Comparison of ENCODE assay signal across 10 cellular contexts in genomic region chr9:98215821-98216220, GRCh38. TPM values are rescaled to one million over a fixed set of nuclear protein-coding genes. Genes with fewer than 3 reads are reported as not detected.
DNase-seq lines count a peak whose midpoint lies in the region; ATAC-seq and TF ChIP-seq lines count a peak whose summit lies in the region.
"Had no signal": no experiment of that assay in that cellular context is flagged by ENCODE, and none has a peak within 500 bp of the region (broad histone marks: within the 10 kb centered on the region; RNA-seq: fewer than 3 reads in every experiment).

No MANE protein-coding gene starts in this region.

- no peaks in the 10 kb centered on the region for H3K4me1 Mint-ChIP-seq in activated naive CD4-positive, alpha-beta T cell treated with anti-CD3 and anti-CD28 coated beads, Interleukin-2, amount 10 ng/mL, durations not matched to agents 7 days and 5 days
- H3K4me1 Mint-ChIP-seq: natural killer cell had no signal

- H3K9me3 ChIP-seq in Peyer's patch (no peaks in the 10 kb centered on the region), esophagus (ENCODE audit: control insufficient read depth in 2 of 2, insufficient read depth in 1 of 2, low read depth in 1 of 2, low read length in 1 of 2) (no peaks in the 10 kb centered on the region), thoracic aorta (no peaks in the 10 kb centered on the region)

- H3K4me3 ChIP-seq in Peyer's patch (no peak overlapping the region), esophagus (ENCODE audit: low read depth in 1 of 2, low read length in 2 of 2) (no peak overlapping the region), thoracic aorta (no peak overlapping the region)

- ATAC-seq in thoracic aorta (ENCODE audit: insufficient number of reproducible peaks, low FRiP score, low read depth) = no peak

- H3K27ac ChIP-seq in Peyer's patch (no peak overlapping the region), esophagus (ENCODE audit: low read depth in 2 of 2, low read length in 1 of 2) (peak overlapping the region; percentile 12 to 62), thoracic aorta (no peak overlapping the region)

- H3K36me3 ChIP-seq in Peyer's patch = peaks cover 0 to 60% (median 0%) of the 10 kb centered on the region in 3 donors
- peaks cover 8 to 50% of the 10 kb centered on the region in 2 donors for H3K36me3 ChIP-seq in esophagus (ENCODE audit: control insufficient read depth in 2 of 2, insufficient read depth in 2 of 2, low read length in 1 of 2)
- H3K36me3 ChIP-seq in thoracic aorta = peaks cover 25% of the 10 kb centered on the region

- H3K27me3 Mint-ChIP-seq in activated naive CD4-positive, alpha-beta T cell treated with anti-CD3 and anti-CD28 coated beads, Interleukin-2, amount 10 ng/mL, durations not matched to agents 7 days and 5 days = no peaks in the 10 kb centered on the region

- peaks cover 16% of the 10 kb centered on the region for H3K36me3 Mint-ChIP-seq in activated naive CD4-positive, alpha-beta T cell treated with anti-CD3 and anti-CD28 coated beads, Interleukin-2, amount 10 ng/mL, durations not matched to agents 7 days and 5 days
- H3K36me3 Mint-ChIP-seq: natural killer cell had no signal

- CTCF ChIA-PET in activated naive CD4-positive, alpha-beta T cell treated with anti-CD3 and anti-CD28 coated beads, Interleukin-2, amount 10 ng/mL, durations not matched to agents 7 days and 5 days (lab: Charles Lee) = interaction anchor here (1.5 kb wide), 1 partner anchor 11 kb away, joined by 4 read pairs; no protein-coding TSS in a partner anchor

- TF ChIP-seq CTCF in Peyer's patch (IDR thresholded peaks at IDR 0.05) (peak in 4 of 6 experiments; percentile 25 to 33 (median 32)), thoracic aorta (IDR thresholded peaks at IDR 0.05) (peak; percentile 22)

- H3K4me1 ChIP-seq in Peyer's patch (no peaks in the 10 kb centered on the region), esophagus (ENCODE audit: control insufficient read depth in 2 of 2, insufficient read depth in 2 of 2, low read length in 1 of 2) (no peaks in the 10 kb centered on the region), thoracic aorta (ENCODE audit: control insufficient read depth in 1 of 2, low read depth in 2 of 2) (no peaks in the 10 kb centered on the region)

- WGBS in esophagus, 2 donors = 85 to 88% methylated on average over 9 of the region's 9 CpGs

- H3K27me3 ChIP-seq in Peyer's patch (no peaks in the 10 kb centered on the region), esophagus (ENCODE audit: control insufficient read depth in 1 of 2, insufficient read depth in 2 of 2, low read length in 2 of 2) (no peaks in the 10 kb centered on the region), thoracic aorta (replicated peaks; ENCODE audit: insufficient read depth) (no peaks in the 10 kb centered on the region)

- no peak for TF ChIP-seq POLR2A in Peyer's patch (IDR thresholded peaks at IDR 0.05)

- H3K9me3 Mint-ChIP-seq in activated naive CD4-positive, alpha-beta T cell treated with anti-CD3 and anti-CD28 coated beads, Interleukin-2, amount 10 ng/mL, durations not matched to agents 7 days and 5 days = no peaks in the 10 kb centered on the region
- H3K9me3 Mint-ChIP-seq: natural killer cell had no signal

- peak; percentile 29 for DNase-seq in activated naive CD4-positive, alpha-beta T cell treated with anti-CD3 and anti-CD28 coated beads, Interleukin-2, amount 10 ng/mL, durations not matched to agents 7 days and 5 days
- DNase-seq in activated naive CD4-positive, alpha-beta T cell treated with anti-CD3 and anti-CD28 coated beads, Interleukin-2, amount 50 U/mL, for 16 hours = no peak
- DNase-seq in Peyer's patch (no peak), thoracic aorta (ENCODE audit: low spot score) (no peak), NCI-H446 (lab: John Stamatoyannopoulos, UW) (no peak), NCI-H774 (lab: John Stamatoyannopoulos, UW) (no peak)
- no peak for DNase-seq in stimulated activated CD4-positive, alpha-beta T cell treated with anti-CD3 and anti-CD28 coated beads, Interleukin-2, amount 100 ng/mL, for 24 hours
- DNase-seq: GF-D8, natural killer cell had no signal

- H3K27ac Mint-ChIP-seq in activated naive CD4-positive, alpha-beta T cell treated with anti-CD3 and anti-CD28 coated beads, Interleukin-2, amount 10 ng/mL, durations not matched to agents 7 days and 5 days = no peak overlapping the region
- H3K27ac Mint-ChIP-seq: natural killer cell had no signal

- no peak overlapping the region for H3K4me3 Mint-ChIP-seq in activated naive CD4-positive, alpha-beta T cell treated with anti-CD3 and anti-CD28 coated beads, Interleukin-2, amount 10 ng/mL, durations not matched to agents 7 days and 5 days
- H3K4me3 Mint-ChIP-seq: natural killer cell had no signal

RNA-seq across cellular contexts. Expression of gene CORO2A, which starts 23.4 kb away (rescaled TPM):
- total RNA-seq in Peyer's patch (10 to 100 TPM; 15.7 to 99.6 (median 91.9) TPM), thoracic aorta (1 to 10 TPM; 1.2 to 3.1 TPM)
- 1 to 10 TPM; 7.1 to 9.0 TPM for polyA plus RNA-seq in esophagus

RNA-seq across cellular contexts. Expression of gene TBC1D2, which starts 39.6 kb away (rescaled TPM):
- total RNA-seq in Peyer's patch = 10 to 100 TPM; 28.1 to 68.8 (median 48.4) TPM
- 10 to 100 TPM; 16.2 to 33.9 TPM for polyA plus RNA-seq in esophagus
- total RNA-seq in thoracic aorta = 10 to 100 TPM; 22.3 to 23.7 TPM

Comparison
In these comparisons a context has a peak if more than half of its experiments do, and no peak if none do; other contexts are left out.
1. H3K27ac ChIP-seq: peak in esophagus (2 of 2); none in Peyer's patch (0 of 4) and thoracic aorta (0 of 2).
2. RNA of gene CORO2A, which starts 23.4 kb away (total RNA-seq): 15.7 to 99.6 TPM in Peyer's patch; 1.2 to 3.1 TPM in thoracic aorta; every median in the first group is over 4 times any median in the second.